8 cellular contexts compared by ENCODE assay signal in the genomic region with DNA sequence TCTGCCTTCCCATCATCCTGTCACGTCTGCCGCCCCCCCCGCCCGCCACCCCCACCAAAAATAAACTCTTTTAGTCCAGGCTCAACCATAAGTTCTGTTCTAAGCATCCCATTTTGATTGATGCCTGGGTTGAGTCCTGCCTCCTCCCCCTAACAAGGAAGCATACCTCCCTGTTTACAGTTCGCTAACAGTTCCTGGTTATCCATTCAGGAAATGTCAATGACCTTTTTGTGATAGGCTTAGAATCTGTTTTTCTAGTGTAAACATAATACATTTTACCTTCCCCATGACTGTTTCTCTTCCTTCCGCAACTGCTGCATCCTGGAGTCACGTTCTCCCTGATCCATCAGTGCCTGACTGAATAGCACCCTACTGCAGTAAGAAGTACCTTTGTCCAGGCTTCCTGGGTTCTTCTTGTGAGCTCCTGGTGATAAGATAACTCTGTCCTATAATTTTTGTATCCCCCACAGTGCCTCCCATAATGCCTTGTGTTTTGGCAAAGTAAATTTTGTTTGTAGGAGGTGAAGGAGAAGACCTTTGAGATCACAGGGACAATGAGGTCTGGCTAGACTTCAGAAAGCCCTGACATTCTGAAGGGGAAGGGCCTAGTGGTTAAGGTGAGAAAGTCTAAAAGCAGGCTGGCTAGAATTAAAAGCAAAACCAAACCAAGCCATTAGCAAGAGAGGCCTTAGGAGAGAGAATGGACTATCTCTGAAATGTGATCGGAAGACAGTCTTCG. TPM values are rescaled to one million over a fixed set of nuclear protein-coding genes. Genes with fewer than 3 reads are reported as not detected.
A peak's percentile ranks its signal among the peaks of the same experiment; 100 is the strongest.
DNase-seq lines count a peak whose midpoint lies in the region; ATAC-seq, FAIRE-seq and TF ChIP-seq lines count a peak whose summit lies in the region.

No MANE protein-coding gene starts in this region.

- CTCF ChIA-PET in endothelial cell of umbilical vein (lab: Charles Lee), result interaction anchor here (1.2 to 2.6 kb wide), 8 partner anchors 11 to 81 kb away, joined by 3 to 32 read pairs (median 6); a partner anchor contains a TSS

- POLR2A ChIA-PET in endothelial cell of umbilical vein (lab: Charles Lee), result interaction anchor here (1.4 to 2.0 kb wide), 3 partner anchors 13 to 118 kb away, joined by 3 to 6 read pairs (median 3); a partner anchor contains a TSS

- H3K36me3 Mint-ChIP-seq in activated CD4-positive, alpha-beta T cell treated with anti-CD3 and anti-CD28 coated beads, Interleukin-2, amount 10 ng/mL, durations not matched to agents 24 days and 14 days (ENCODE audit: low read depth), result peaks cover 58% of the 10 kb centered on the region
- peaks cover 4% of the 10 kb centered on the region for H3K36me3 Mint-ChIP-seq in progenitor cell of endocrine pancreas (ENCODE audit: insufficient read depth)

- no peaks in the 10 kb centered on the region for H3K9me1 ChIP-seq in endothelial cell of umbilical vein (replicated peaks; ENCODE audit: control insufficient read depth, extremely low read depth, insufficient read depth, low read length)

- dilution Hi-C loops in endothelial cell of umbilical vein (cut with MboI; ENCODE audit: extremely low pct_ligation_motif_present, low sequenced_read_pairs), result no loop called here

- H3K36me3 ChIP-seq in OCI-LY3 (replicated peaks; ENCODE audit: low read depth, low read length), result peaks cover 10% of the 10 kb centered on the region
- peaks cover 2 to 4% of the 10 kb centered on the region in 2 experiments for H3K36me3 ChIP-seq in endothelial cell of umbilical vein (ENCODE audit: control insufficient read depth in 2 of 2, extremely low read depth in 1 of 2, insufficient read depth in 2 of 2, low read length in 2 of 2)

- H3K4me3 Mint-ChIP-seq in activated CD4-positive, alpha-beta T cell treated with anti-CD3 and anti-CD28 coated beads, Interleukin-2, amount 10 ng/mL, durations not matched to agents 24 days and 14 days, result peak overlapping the region; percentile 99
- no peak overlapping the region for H3K4me3 Mint-ChIP-seq in progenitor cell of endocrine pancreas (ENCODE audit: low read depth)

- H3K9ac ChIP-seq in OCI-LY3 (ENCODE audit: low read length) (peak overlapping the region; percentile 82), endothelial cell of umbilical vein (replicated peaks; ENCODE audit: extremely low read depth, insufficient read depth, low read length) (peak overlapping the region; percentile 66)

- H3K79me2 ChIP-seq in OCI-LY3 (ENCODE audit: low read length) (peaks cover 55% of the 10 kb centered on the region), endothelial cell of umbilical vein (ENCODE audit: control insufficient read depth, insufficient read depth, low read length) (peaks cover 20% of the 10 kb centered on the region)

- FAIRE-seq in endothelial cell of umbilical vein (lab: Jason Lieb, UNC) (peak; percentile 90), H54 (lab: Jason Lieb, UNC) (no peak)

- no peaks in the 10 kb centered on the region for H3K27me3 Mint-ChIP-seq in activated CD4-positive, alpha-beta T cell treated with anti-CD3 and anti-CD28 coated beads, Interleukin-2, amount 10 ng/mL, durations not matched to agents 24 days and 14 days
- H3K27me3 Mint-ChIP-seq in progenitor cell of endocrine pancreas, result no peaks in the 10 kb centered on the region

- H3K4me2 ChIP-seq in OCI-LY3 (ENCODE audit: low read length), result peak overlapping the region; percentile 92
- peak overlapping the region; percentile 81 for H3K4me2 ChIP-seq in endothelial cell of umbilical vein (ENCODE audit: insufficient read depth, low read length)

- peaks cover under 1% of the 10 kb centered on the region for H3K9me3 Mint-ChIP-seq in activated CD4-positive, alpha-beta T cell treated with anti-CD3 and anti-CD28 coated beads, Interleukin-2, amount 10 ng/mL, durations not matched to agents 24 days and 14 days
- H3K9me3 Mint-ChIP-seq in progenitor cell of endocrine pancreas (ENCODE audit: low read depth), result no peaks in the 10 kb centered on the region

- H3K4me1 ChIP-seq in OCI-LY3 (ENCODE audit: low read length) (peaks cover 90% of the 10 kb centered on the region), endothelial cell of umbilical vein (ENCODE audit: control insufficient read depth, extremely low read depth, insufficient read depth, low read length) (peaks cover 52% of the 10 kb centered on the region)

- peak; percentile 39 for TF ChIP-seq POLR2A in endothelial cell of umbilical vein (IDR thresholded peaks at IDR 0.05; ENCODE audit: low read depth, low read length)
- TF ChIP-seq POLR2A in H54 (IDR thresholded peaks at IDR 0.05; ENCODE audit: low read depth, low read length), result no peak

- ATAC-seq in HG03280 (IDR thresholded peaks at IDR 0.05; ENCODE audit: unreplicated experiment), result no peak
- ATAC-seq in GM21737 (IDR thresholded peaks at IDR 0.05; ENCODE audit: unreplicated experiment), result no peak

- peaks cover 80% of the 10 kb centered on the region for H3K4me1 Mint-ChIP-seq in activated CD4-positive, alpha-beta T cell treated with anti-CD3 and anti-CD28 coated beads, Interleukin-2, amount 10 ng/mL, durations not matched to agents 24 days and 14 days
- H3K4me1 Mint-ChIP-seq in progenitor cell of endocrine pancreas (ENCODE audit: low read depth), result peaks cover 42% of the 10 kb centered on the region

- H4K20me1 ChIP-seq in OCI-LY3 (ENCODE audit: insufficient read depth, low read length) (no peaks in the 10 kb centered on the region), endothelial cell of umbilical vein (replicated peaks; ENCODE audit: control insufficient read depth, extremely low read depth, insufficient read depth, low read length) (no peaks in the 10 kb centered on the region)

- no peaks in the 10 kb centered on the region for H3K9me3 ChIP-seq in OCI-LY3 (ENCODE audit: insufficient read depth, low read length)
- H3K9me3 ChIP-seq in endothelial cell of umbilical vein (replicated peaks; ENCODE audit: control insufficient read depth, insufficient read depth, low read length), result no peaks in the 10 kb centered on the region

- DNase-seq in activated CD4-positive, alpha-beta T cell treated with anti-CD3 and anti-CD28 coated beads, Interleukin-2, amount 10 ng/mL, durations not matched to agents 24 days and 14 days, result peak; percentile 76
- DNase-seq in activated CD4-positive, alpha-beta T cell treated with anti-CD3 and anti-CD28 coated beads for 4 hours, result no peak
- peak; percentile 86 for DNase-seq in endothelial cell of umbilical vein (ENCODE audit: low read depth, low spot score)
- DNase-seq in progenitor cell of endocrine pancreas (ENCODE audit: low spot score, unreplicated experiment), result no peak
- no peak for DNase-seq in H54 (ENCODE audit: insufficient read length, low spot score)

- peak overlapping the region; percentile 99 for H3K27ac Mint-ChIP-seq in activated CD4-positive, alpha-beta T cell treated with anti-CD3 and anti-CD28 coated beads, Interleukin-2, amount 10 ng/mL, durations not matched to agents 24 days and 14 days
- H3K27ac Mint-ChIP-seq in progenitor cell of endocrine pancreas, result peak overlapping the region; percentile 92

- intact Hi-C loops in activated CD4-positive, alpha-beta T cell treated with anti-CD3 and anti-CD28 coated beads, Interleukin-2, amount 10 ng/mL, durations not matched to agents 24 days and 14 days (cut with micrococcal nuclease), result loop anchor here (10.0 kb wide), 1 partner anchor 421 kb away; a partner anchor contains a TSS
- intact Hi-C loops in endothelial cell of umbilical vein (cut with micrococcal nuclease), result loop anchor here (1.0 kb wide), 3 partner anchors 8 to 117 kb away; a partner anchor contains a TSS

- H3K27me3 ChIP-seq in OCI-LY3 (ENCODE audit: low read depth, low read length) (no peaks in the 10 kb centered on the region), endothelial cell of umbilical vein (ENCODE audit: control insufficient read depth in 2 of 2, insufficient read depth in 2 of 2, low read length in 2 of 2) (no peaks in the 10 kb centered on the region)

- TSS peak; percentile 70 for BruUV-seq in endothelial cell of umbilical vein (replicated peaks; lab: Mats Ljungman, UMichigan)

- H2AFZ ChIP-seq in OCI-LY3 (ENCODE audit: low read depth, low read length) (no peak overlapping the region), endothelial cell of umbilical vein (ENCODE audit: low read depth, low read length) (no peak overlapping the region)

- H3K27ac ChIP-seq in OCI-LY3 (ENCODE audit: low read length), result peak overlapping the region; percentile 99
- H3K27ac ChIP-seq in endothelial cell of umbilical vein (ENCODE audit: insufficient read depth, low read depth, low read length), result peak overlapping the region; percentile 94

- H3K4me3 ChIP-seq in OCI-LY3 (ENCODE audit: low read length) (peak overlapping the region; percentile 67), endothelial cell of umbilical vein (replicated peaks in 1 of 3; ENCODE audit: insufficient read depth in 1 of 3, low read depth in 1 of 3, low read length in 3 of 3) (peak overlapping the region in 1 of 3 experiments; percentile 20)

- TF ChIP-seq CTCF in OCI-LY3 (IDR thresholded peaks at IDR 0.05; ENCODE audit: low read depth, low read length), result no peak
- TF ChIP-seq CTCF in endothelial cell of umbilical vein (IDR thresholded peaks at IDR 0.05; ENCODE audit: extremely low read depth in 1 of 2, insufficient read depth in 1 of 2, low read depth in 1 of 2, low read length in 2 of 2), result no peak
- no peak for TF ChIP-seq CTCF in progenitor cell of endocrine pancreas (IDR thresholded peaks at IDR 0.05; ENCODE audit: unreplicated experiment)

RNA-seq across cellular contexts. Expression of a gene that starts 7.3 kb away (rescaled TPM):
- total RNA-seq in activated CD4-positive, alpha-beta T cell treated with anti-CD3 and anti-CD28 coated beads, Interleukin-2, amount 10 ng/mL, durations not matched to agents 24 days and 14 days, result 112 and 114 TPM in 2 replicates
- total RNA-seq in endothelial cell of umbilical vein (36.3 and 44.6 TPM in 2 replicates), progenitor cell of endocrine pancreas (9.8 and 10.3 TPM in 2 replicates)
- polyA plus RNA-seq in endothelial cell of umbilical vein, result 33.6 and 47.9 TPM in 2 replicates
- 15.1 and 22.6 TPM in 2 replicates for polyA plus RNA-seq in endothelial cell of umbilical vein (2011; cell fraction: cytosol; rRNA removed)
- polyA plus RNA-seq in endothelial cell of umbilical vein (2011; cell fraction: nucleus; rRNA removed), result 72.3 and 81.2 TPM in 2 replicates
- polyA plus RNA-seq in endothelial cell of umbilical vein (2012), result 17.8 and 19.9 TPM in 2 replicates
- polyA minus RNA-seq in endothelial cell of umbilical vein, result 13.4 and 14.2 TPM in 2 replicates
- 15.2 TPM for polyA minus RNA-seq in endothelial cell of umbilical vein (2011; cell fraction: cytosol; rRNA and poly(A)+ RNA removed)
- polyA minus RNA-seq in endothelial cell of umbilical vein (2011; cell fraction: nucleus; rRNA and poly(A)+ RNA removed), result 17.0 and 17.7 TPM in 2 replicates

RNA-seq across cellular contexts. Expression of a gene that starts 27.4 kb away (rescaled TPM):
- 9.2 and 11.3 TPM in 2 replicates for total RNA-seq in activated CD4-positive, alpha-beta T cell treated with anti-CD3 and anti-CD28 coated beads, Interleukin-2, amount 10 ng/mL, durations not matched to agents 24 days and 14 days
- total RNA-seq in endothelial cell of umbilical vein, result 2.4 and 3.2 TPM in 2 replicates
- 3.2 and 5.0 TPM in 2 replicates for polyA plus RNA-seq in endothelial cell of umbilical vein
- 0.30 and 0.32 TPM in 2 replicates for polyA plus RNA-seq in endothelial cell of umbilical vein (2011; cell fraction: cytosol; rRNA removed)
- 8.9 TPM in 2 replicates for polyA plus RNA-seq in endothelial cell of umbilical vein (2011; cell fraction: nucleus; rRNA removed)
- polyA plus RNA-seq in endothelial cell of umbilical vein (2012), result 0.35 and 0.52 TPM in 2 replicates
- 0.66 TPM in 1 of 2 replicates, not detected in the other for polyA minus RNA-seq in endothelial cell of umbilical vein
- not detected for polyA minus RNA-seq in endothelial cell of umbilical vein (2011; cell fraction: cytosol; rRNA and poly(A)+ RNA removed)
- 2.1 and 4.6 TPM in 2 replicates for polyA minus RNA-seq in endothelial cell of umbilical vein (2011; cell fraction: nucleus; rRNA and poly(A)+ RNA removed)
- 7.7 and 8.1 TPM in 2 replicates for total RNA-seq in progenitor cell of endocrine pancreas

RNA-seq across cellular contexts. Expression of a gene that starts 39.6 kb away (rescaled TPM):
- total RNA-seq in activated CD4-positive, alpha-beta T cell treated with anti-CD3 and anti-CD28 coated beads, Interleukin-2, amount 10 ng/mL, durations not matched to agents 24 days and 14 days, result 86.0 and 89.2 TPM in 2 replicates
- total RNA-seq in endothelial cell of umbilical vein (56.1 and 61.5 TPM in 2 replicates), progenitor cell of endocrine pancreas (76.6 and 82.7 TPM in 2 replicates)
- 32.1 and 40.6 TPM in 2 replicates for polyA plus RNA-seq in endothelial cell of umbilical vein
- polyA plus RNA-seq in endothelial cell of umbilical vein (2011; cell fraction: cytosol; rRNA removed), result 11.4 and 16.9 TPM in 2 replicates
- polyA plus RNA-seq in endothelial cell of umbilical vein (2011; cell fraction: nucleus; rRNA removed), result 199 and 251 TPM in 2 replicates
- polyA plus RNA-seq in endothelial cell of umbilical vein (2012), result 23.4 and 23.7 TPM in 2 replicates
- polyA minus RNA-seq in endothelial cell of umbilical vein, result 22.1 and 24.7 TPM in 2 replicates
- 21.6 TPM for polyA minus RNA-seq in endothelial cell of umbilical vein (2011; cell fraction: cytosol; rRNA and poly(A)+ RNA removed)
- polyA minus RNA-seq in endothelial cell of umbilical vein (2011; cell fraction: nucleus; rRNA and poly(A)+ RNA removed), result 53.2 and 73.3 TPM in 2 replicates

RNA-seq across cellular contexts. Expression of a gene that starts 39.8 kb away (rescaled TPM):
- 0.38 and 0.42 TPM in 2 replicates for total RNA-seq in activated CD4-positive, alpha-beta T cell treated with anti-CD3 and anti-CD28 coated beads, Interleukin-2, amount 10 ng/mL, durations not matched to agents 24 days and 14 days
- total RNA-seq in endothelial cell of umbilical vein (0.35 and 0.38 TPM in 2 replicates), progenitor cell of endocrine pancreas (0.41 and 1.2 TPM in 2 replicates)
- 0.16 and 0.37 TPM in 2 replicates for polyA plus RNA-seq in endothelial cell of umbilical vein
- 0.23 and 0.27 TPM in 2 replicates for polyA plus RNA-seq in endothelial cell of umbilical vein (2011; cell fraction: cytosol; rRNA removed)
- polyA plus RNA-seq in endothelial cell of umbilical vein (2011; cell fraction: nucleus; rRNA removed), result 0.97 and 1.0 TPM in 2 replicates
- 0.11 and 0.30 TPM in 2 replicates for polyA plus RNA-seq in endothelial cell of umbilical vein (2012)
- 0.21 and 1.3 TPM in 2 replicates for polyA minus RNA-seq in endothelial cell of umbilical vein
- not detected for polyA minus RNA-seq in endothelial cell of umbilical vein (2011; cell fraction: cytosol; rRNA and poly(A)+ RNA removed)
- polyA minus RNA-seq in endothelial cell of umbilical vein (2011; cell fraction: nucleus; rRNA and poly(A)+ RNA removed), result 0.87 TPM in 1 of 2 replicates, not detected in the other

RNA-seq across cellular contexts. Expression of a gene that starts 55.9 kb away (rescaled TPM):
- 4.8 and 5.0 TPM in 2 replicates for total RNA-seq in activated CD4-positive, alpha-beta T cell treated with anti-CD3 and anti-CD28 coated beads, Interleukin-2, amount 10 ng/mL, durations not matched to agents 24 days and 14 days
- 4.3 and 4.7 TPM in 2 replicates for total RNA-seq in endothelial cell of umbilical vein
- polyA plus RNA-seq in endothelial cell of umbilical vein, result 1.2 and 2.5 TPM in 2 replicates
- polyA plus RNA-seq in endothelial cell of umbilical vein (2011; cell fraction: cytosol; rRNA removed), result 0.67 and 0.87 TPM in 2 replicates
- 4.4 and 6.5 TPM in 2 replicates for polyA plus RNA-seq in endothelial cell of umbilical vein (2011; cell fraction: nucleus; rRNA removed)
- polyA plus RNA-seq in endothelial cell of umbilical vein (2012), result 4.3 and 5.3 TPM in 2 replicates
- 0.28 TPM in 1 of 2 replicates, not detected in the other for polyA minus RNA-seq in endothelial cell of umbilical vein
- polyA minus RNA-seq in endothelial cell of umbilical vein (2011; cell fraction: cytosol; rRNA and poly(A)+ RNA removed), result not detected
- 0.77 and 1.1 TPM in 2 replicates for polyA minus RNA-seq in endothelial cell of umbilical vein (2011; cell fraction: nucleus; rRNA and poly(A)+ RNA removed)
- 16.1 and 20.3 TPM in 2 replicates for total RNA-seq in progenitor cell of endocrine pancreas

Comparison
In these comparisons a context has a peak if more than half of its experiments do, and no peak if none do; other contexts are left out.
1. DNase-seq: peak in activated CD4-positive, alpha-beta T cell treated with anti-CD3 and anti-CD28 coated beads, Interleukin-2, amount 10 ng/mL, durations not matched to agents 24 days and 14 days (single experiment) and endothelial cell of umbilical vein (single experiment); none in activated CD4-positive, alpha-beta T cell treated with anti-CD3 and anti-CD28 coated beads for 4 hours (0 of 2), progenitor cell of endocrine pancreas (single experiment) and H54 (single experiment).